16 cellular contexts compared by ENCODE assay signal in the genomic region with DNA sequence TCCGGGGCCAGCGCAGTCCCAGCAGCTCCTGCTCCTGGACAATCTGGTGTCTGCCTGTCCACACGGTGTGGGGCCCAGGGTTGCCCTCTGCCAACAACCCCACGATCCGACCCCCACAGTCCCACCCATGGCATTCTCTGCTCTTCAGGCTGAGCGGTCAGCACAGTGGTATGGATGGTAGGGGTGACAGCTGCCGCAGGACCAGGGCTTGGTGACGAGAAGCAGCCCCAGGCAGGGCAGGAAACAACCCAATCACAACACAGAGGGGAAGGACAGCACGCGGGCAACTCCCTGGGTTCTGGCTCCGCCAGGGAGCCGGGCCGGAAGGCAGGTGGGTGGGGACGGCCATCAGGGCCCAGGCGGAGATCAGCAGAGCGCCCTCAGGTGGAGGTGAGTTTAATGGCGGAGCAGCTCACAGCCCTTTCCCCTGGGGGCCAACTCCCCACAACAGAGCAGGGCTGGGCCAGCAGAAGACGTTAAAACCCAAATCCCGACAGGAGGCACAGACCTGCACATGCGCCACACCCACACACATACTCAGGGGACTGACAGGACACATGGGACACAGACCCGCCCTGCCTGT. TPM values are rescaled to one million over a fixed set of nuclear protein-coding genes. Genes with fewer than 3 reads are reported as not detected.
DNase-seq lines count a peak whose midpoint lies in the region; TF ChIP-seq lines count a peak whose summit lies in the region.
"Had no signal": no experiment of that assay in that cellular context is flagged by ENCODE, and none has a peak within 500 bp of the region (broad histone marks: within the 10 kb centered on the region; RNA-seq: fewer than 3 reads in every experiment).

No MANE protein-coding gene starts in this region.

- H3K4me3 ChIP-seq in OCI-LY7 (ENCODE audit: low read depth, low read length, poor library complexity, severe bottlenecking) (no peak overlapping the region), retinal pigment epithelial cell (ENCODE audit: low read length) (no peak overlapping the region)
- H3K4me3 ChIP-seq: upper lobe of right lung had no signal

- H3K4me1 Mint-ChIP-seq in activated CD4-positive, alpha-beta T cell treated with anti-CD3 and anti-CD28 coated beads, Interleukin-2, amount 10 ng/mL, durations not matched to agents 24 days and 14 days, result no peaks in the 10 kb centered on the region
- H3K4me1 Mint-ChIP-seq in endothelial cell (ENCODE audit: unreplicated experiment), result no peaks in the 10 kb centered on the region
- H3K4me1 Mint-ChIP-seq: immature natural killer cell, nephron had no signal

- no peaks in the 10 kb centered on the region for H3K9me3 Mint-ChIP-seq in activated CD4-positive, alpha-beta T cell treated with anti-CD3 and anti-CD28 coated beads, Interleukin-2, amount 10 ng/mL, durations not matched to agents 24 days and 14 days
- H3K9me3 Mint-ChIP-seq in endothelial cell (ENCODE audit: unreplicated experiment), result no peaks in the 10 kb centered on the region
- H3K9me3 Mint-ChIP-seq: immature natural killer cell; nephron; stimulated activated naive CD8-positive, alpha-beta T cell treated with anti-CD3 and anti-CD28 coated beads, Interleukin-15, Interleukin-2, amounts not matched to agents 100 ng/mL and 50 ng/mL, for 24 hours had no signal

- POLR2A ChIA-PET in OCI-LY7 (lab: Charles Lee), result no interaction called here

- H3K27ac ChIP-seq in OCI-LY7 (ENCODE audit: low read depth, low read length, poor library complexity, severe bottlenecking), result no peak overlapping the region
- H3K27ac ChIP-seq: C4-2B, upper lobe of right lung had no signal

- no peaks in the 10 kb centered on the region for H3K27me3 Mint-ChIP-seq in activated CD4-positive, alpha-beta T cell treated with anti-CD3 and anti-CD28 coated beads, Interleukin-2, amount 10 ng/mL, durations not matched to agents 24 days and 14 days
- H3K27me3 Mint-ChIP-seq in endothelial cell (ENCODE audit: unreplicated experiment), result peaks cover 12% of the 10 kb centered on the region
- H3K27me3 Mint-ChIP-seq: stimulated activated naive CD8-positive, alpha-beta T cell treated with anti-CD3 and anti-CD28 coated beads, Interleukin-15, Interleukin-2, amounts not matched to agents 100 ng/mL and 50 ng/mL, for 24 hours had no signal

- no peak overlapping the region for H3K4me2 ChIP-seq in OCI-LY7 (ENCODE audit: low read length)

- peaks cover 35% of the 10 kb centered on the region for H3K36me3 Mint-ChIP-seq in activated CD4-positive, alpha-beta T cell treated with anti-CD3 and anti-CD28 coated beads, Interleukin-2, amount 10 ng/mL, durations not matched to agents 24 days and 14 days (ENCODE audit: low read depth)
- peaks cover 24% of the 10 kb centered on the region for H3K36me3 Mint-ChIP-seq in endothelial cell (ENCODE audit: low read depth, unreplicated experiment)

- intact Hi-C loops in activated CD4-positive, alpha-beta T cell treated with anti-CD3 and anti-CD28 coated beads, Interleukin-2, amount 10 ng/mL, durations not matched to agents 24 days and 14 days (cut with micrococcal nuclease), result no loop called here
- intact Hi-C loops in OCI-LY7 (cut with micrococcal nuclease; ENCODE audit: unreplicated experiment), result no loop called here

- no peak for DNase-seq in activated CD4-positive, alpha-beta T cell treated with anti-CD3 and anti-CD28 coated beads, Interleukin-2, amount 10 ng/mL, durations not matched to agents 24 days and 14 days
- DNase-seq in activated CD4-positive, alpha-beta T cell treated with anti-CD3 and anti-CD28 coated beads, Interleukin-2, amount 50 U/mL, for 1 hour, result no peak
- DNase-seq in OCI-LY7 (ENCODE audit: low spot score) (no peak), endothelial cell (ENCODE audit: low spot score) (no peak), retinal pigment epithelial cell (ENCODE audit: low read depth) (no peak), dedifferentiated amniotic fluid mesenchymal stem cell (ENCODE audit: extremely low spot score) (no peak), HK-2 (ENCODE audit: unreplicated experiment) (no peak), GM03348 (ENCODE audit: low spot score) (no peak)
- DNase-seq: activated gamma-delta T cell treated with Interleukin-2 at 50 U/mL for 16 hours, anterior cingulate cortex, immature natural killer cell, NCI-H187 treated with DMSO at 0.1 percent for 48 hours, upper lobe of right lung had no signal

- peaks cover 55% of the 10 kb centered on the region for H3K36me3 ChIP-seq in OCI-LY7 (ENCODE audit: insufficient read depth, low read length)

- H3K4me1 ChIP-seq in OCI-LY7 (ENCODE audit: insufficient read depth, low read length, poor library complexity, severe bottlenecking), result no peaks in the 10 kb centered on the region
- H3K4me1 ChIP-seq: upper lobe of right lung had no signal

- TSS peak; percentile 64 for BruUV-seq in OCI-LY7 (replicated peaks; lab: Mats Ljungman, UMichigan)

- H3K9me2 ChIP-seq in OCI-LY7 (ENCODE audit: insufficient read depth, low read length), result no peaks in the 10 kb centered on the region

- no peak overlapping the region for H3K4me3 Mint-ChIP-seq in activated CD4-positive, alpha-beta T cell treated with anti-CD3 and anti-CD28 coated beads, Interleukin-2, amount 10 ng/mL, durations not matched to agents 24 days and 14 days
- no peak overlapping the region for H3K4me3 Mint-ChIP-seq in endothelial cell (ENCODE audit: unreplicated experiment)
- H3K4me3 Mint-ChIP-seq: immature natural killer cell; nephron; stimulated activated naive CD8-positive, alpha-beta T cell treated with anti-CD3 and anti-CD28 coated beads, Interleukin-15, Interleukin-2, amounts not matched to agents 100 ng/mL and 50 ng/mL, for 24 hours had no signal

- CTCF ChIA-PET in OCI-LY7 (lab: Charles Lee; ENCODE audit: unreplicated experiment), result no interaction called here

- TF ChIP-seq CTCF in OCI-LY7 (conservative IDR thresholded peaks at IDR 0.05; ENCODE audit: low read length) (peak; percentile 40; the same call in 1 of the 2 replicates), endothelial cell (IDR thresholded peaks at IDR 0.05; ENCODE audit: unreplicated experiment) (peak; percentile 34), retinal pigment epithelial cell (conservative IDR thresholded peaks at IDR 0.05; ENCODE audit: low read depth, low read length) (peak; percentile 7)

- H3K79me2 ChIP-seq in OCI-LY7 (ENCODE audit: insufficient read depth, low read depth, low read length), result no peaks in the 10 kb centered on the region

- no peak overlapping the region for H2AFZ ChIP-seq in OCI-LY7 (ENCODE audit: low read length)

- H4K20me1 ChIP-seq in OCI-LY7 (ENCODE audit: insufficient read depth, low read length), result no peaks in the 10 kb centered on the region

- H3K27ac Mint-ChIP-seq in activated CD4-positive, alpha-beta T cell treated with anti-CD3 and anti-CD28 coated beads, Interleukin-2, amount 10 ng/mL, durations not matched to agents 24 days and 14 days, result peak overlapping the region; percentile 48
- H3K27ac Mint-ChIP-seq in endothelial cell (ENCODE audit: unreplicated experiment), result no peak overlapping the region
- H3K27ac Mint-ChIP-seq: immature natural killer cell; nephron; stimulated activated naive CD8-positive, alpha-beta T cell treated with anti-CD3 and anti-CD28 coated beads, Interleukin-15, Interleukin-2, amounts not matched to agents 100 ng/mL and 50 ng/mL, for 24 hours had no signal

- no peaks in the 10 kb centered on the region for H3K9me3 ChIP-seq in OCI-LY7 (ENCODE audit: low read length)
- H3K9me3 ChIP-seq: upper lobe of right lung had no signal

RNA-seq across cellular contexts. Expression of a gene that starts 5.3 kb away (rescaled TPM):
- 0.33 and 0.47 TPM in 2 replicates for total RNA-seq in activated CD4-positive, alpha-beta T cell treated with anti-CD3 and anti-CD28 coated beads, Interleukin-2, amount 10 ng/mL, durations not matched to agents 24 days and 14 days
- 0.26 and 0.60 TPM in 2 replicates for total RNA-seq in OCI-LY7 (2014; rRNA removed; shearing (Covaris generic))
- total RNA-seq in OCI-LY7 (2022) (0.42 TPM in 1 of 2 replicates, not detected in the other), endothelial cell (ENCODE audit: unreplicated experiment) (1.2 TPM)

RNA-seq across cellular contexts. Expression of a gene that starts 40.0 kb away (rescaled TPM):
- 185 and 187 TPM in 2 replicates for total RNA-seq in activated CD4-positive, alpha-beta T cell treated with anti-CD3 and anti-CD28 coated beads, Interleukin-2, amount 10 ng/mL, durations not matched to agents 24 days and 14 days
- 81.7 and 108 TPM in 2 replicates for total RNA-seq in OCI-LY7 (2014; rRNA removed; shearing (Covaris generic))
- total RNA-seq in OCI-LY7 (2022) (119 and 128 TPM in 2 replicates), endothelial cell (ENCODE audit: unreplicated experiment) (71.5 TPM)

RNA-seq across cellular contexts. Expression of a gene that starts 40.9 kb away (rescaled TPM):
- total RNA-seq in activated CD4-positive, alpha-beta T cell treated with anti-CD3 and anti-CD28 coated beads, Interleukin-2, amount 10 ng/mL, durations not matched to agents 24 days and 14 days, result 53.3 and 55.0 TPM in 2 replicates
- 23.3 and 28.1 TPM in 2 replicates for total RNA-seq in OCI-LY7 (2014; rRNA removed; shearing (Covaris generic))
- total RNA-seq in OCI-LY7 (2022), result 25.6 and 33.4 TPM in 2 replicates
- total RNA-seq in endothelial cell (ENCODE audit: unreplicated experiment), result 20.1 TPM

RNA-seq across cellular contexts. Expression of a gene that starts 55.3 kb away (rescaled TPM):
- total RNA-seq in activated CD4-positive, alpha-beta T cell treated with anti-CD3 and anti-CD28 coated beads, Interleukin-2, amount 10 ng/mL, durations not matched to agents 24 days and 14 days, result 69.1 and 70.5 TPM in 2 replicates
- 42.4 and 46.7 TPM in 2 replicates for total RNA-seq in OCI-LY7 (2014; rRNA removed; shearing (Covaris generic))
- 55.1 and 56.3 TPM in 2 replicates for total RNA-seq in OCI-LY7 (2022)
- 69.2 TPM for total RNA-seq in endothelial cell (ENCODE audit: unreplicated experiment)
